10 cellular contexts compared by ENCODE assay signal in genomic region chr17:73952136-73952497, GRCh38.
DNase-seq lines count a peak whose midpoint lies in the region; ATAC-seq and TF ChIP-seq lines count a peak whose summit lies in the region.
"Had no signal": no experiment of that assay in that cellular context is flagged by ENCODE, and none has a peak within 500 bp of the region (broad histone marks: within the 10 kb centered on the region; RNA-seq: fewer than 3 reads in every experiment).

No MANE protein-coding gene starts in this region.

- H3K36me3 ChIP-seq in left ventricle myocardium inferior = no peaks in the 10 kb centered on the region
- no peaks in the 10 kb centered on the region for H3K36me3 ChIP-seq in colonic mucosa
- H3K36me3 ChIP-seq in upper lobe of left lung = no peaks in the 10 kb centered on the region

- peaks cover 1% of the 10 kb centered on the region for H3K9me3 Mint-ChIP-seq in memory B cell

- peaks cover 12% of the 10 kb centered on the region for H3K27me3 Mint-ChIP-seq in memory B cell

- H3K4me3 Mint-ChIP-seq in memory B cell = peak overlapping the region; percentile 6
- H3K4me3 Mint-ChIP-seq: CD14-positive monocyte had no signal

- ATAC-seq in Right ventricle myocardium superior (ENCODE audit: poor library complexity) (no peak), memory B cell (ENCODE audit: low read depth) (no peak), upper lobe of left lung (ENCODE audit: low FRiP score in 2 of 2) (peak in 1 of 2 donors; percentile 4), GM18868 (IDR thresholded peaks at IDR 0.05; ENCODE audit: unreplicated experiment) (no peak), GM18505 (IDR thresholded peaks at IDR 0.05; ENCODE audit: unreplicated experiment) (no peak), HG02981 (IDR thresholded peaks at IDR 0.05; ENCODE audit: unreplicated experiment) (no peak)

- H3K4me3 ChIP-seq in left ventricle myocardium inferior = peak overlapping the region; percentile 60
- H3K4me3 ChIP-seq in colonic mucosa = peak overlapping the region; percentile 27
- H3K4me3 ChIP-seq in upper lobe of left lung = peak overlapping the region in 3 of 4 donors; percentile 28 to 45 (median 43)

- 10 to 29% methylated on average over 6 to 22 of the region's 22 CpGs for WGBS in upper lobe of left lung, 2 donors

- TF ChIP-seq CTCF in left ventricle myocardium inferior (IDR thresholded peaks at IDR 0.05; ENCODE audit: borderline replicate concordance) (no peak), colonic mucosa (IDR thresholded peaks at IDR 0.05) (no peak), upper lobe of left lung (IDR thresholded peaks at IDR 0.05) (no peak)

- H3K4me1 Mint-ChIP-seq in memory B cell = peaks cover 2% of the 10 kb centered on the region

- no peak overlapping the region for H3K27ac Mint-ChIP-seq in memory B cell

- no peaks in the 10 kb centered on the region for H3K36me3 Mint-ChIP-seq in memory B cell

- H3K27me3 ChIP-seq in left ventricle myocardium inferior (ENCODE audit: low read depth) = peaks cover 66% of the 10 kb centered on the region
- H3K27me3 ChIP-seq in colonic mucosa = peaks cover 6% of the 10 kb centered on the region
- H3K27me3 ChIP-seq in upper lobe of left lung = peaks cover 0 to 18% (median 8%) of the 10 kb centered on the region in 4 donors

- TF ChIP-seq POLR2A in upper lobe of left lung (IDR thresholded peaks at IDR 0.05) (no peak), GM18505 (IDR thresholded peaks at IDR 0.05; ENCODE audit: borderline replicate concordance, extremely low read depth, insufficient read depth, insufficient read length) (no peak)

- no peak for DNase-seq in left ventricle myocardium inferior
- no peak for DNase-seq in Right ventricle myocardium superior
- DNase-seq in colonic mucosa = no peak
- DNase-seq in memory B cell (ENCODE audit: low spot score in 2 of 2) = no peak
- DNase-seq in upper lobe of left lung = no peak
- DNase-seq: cerebellar nuclear complex had no signal

- no peak overlapping the region for H3K27ac ChIP-seq in left ventricle myocardium inferior (replicated peaks)
- no peak overlapping the region for H3K27ac ChIP-seq in colonic mucosa
- H3K27ac ChIP-seq in upper lobe of left lung = peak overlapping the region in 1 of 4 donors; percentile 7

- H3K4me1 ChIP-seq in left ventricle myocardium inferior (peaks cover 13% of the 10 kb centered on the region), colonic mucosa (no peaks in the 10 kb centered on the region), upper lobe of left lung (peaks cover 5 to 14% (median 13%) of the 10 kb centered on the region in 4 donors)

- H3K9me3 ChIP-seq in left ventricle myocardium inferior (replicated peaks) (peaks cover 7% of the 10 kb centered on the region), colonic mucosa (no peaks in the 10 kb centered on the region), upper lobe of left lung (no peaks in the 10 kb centered on the region)

- TF ChIP-seq EP300 in upper lobe of left lung (IDR thresholded peaks at IDR 0.05) = no peak

- H3K9ac ChIP-seq in colonic mucosa (ENCODE audit: low read depth in 2 of 2, low read length in 2 of 2) = no peak overlapping the region

- intact Hi-C loops in left ventricle myocardium inferior (cut with micrococcal nuclease) = no loop called here
- intact Hi-C loops in Right ventricle myocardium superior (cut with DNase I) = no loop called here
- intact Hi-C loops in colonic mucosa (cut with DNase I) = no loop called here
